In genomic region chr15:77633134-77633912, GRCh38 we compare ENCODE assay signal across 8 cellular contexts. TPM values are rescaled to one million over a fixed set of nuclear protein-coding genes. Genes with fewer than 3 reads are reported as not detected.
DNase-seq lines count a peak whose midpoint lies in the region; ATAC-seq and TF ChIP-seq lines count a peak whose summit lies in the region.

No MANE protein-coding gene starts in this region.

- peaks cover 38 to 89% of the 10 kb centered on the region in 2 donors for H3K27me3 ChIP-seq in left lung

- TF ChIP-seq CTCF in GM12865 (IDR thresholded peaks at IDR 0.05; ENCODE audit: insufficient read depth, low read depth, low read length, missing control alignments) (peak; percentile 100), left lung (IDR thresholded peaks at IDR 0.05) (peak; percentile 99 to 100)

- no peaks in the 10 kb centered on the region for H3K9me3 ChIP-seq in left lung

- ATAC-seq in HG02885 (IDR thresholded peaks at IDR 0.05; ENCODE audit: poor library complexity, unreplicated experiment) (peak; percentile 76), left lung (peak; percentile 99)

- H3K4me3 ChIP-seq in GM12865 (ENCODE audit: low read depth, low read length): peak overlapping the region; percentile 17; the same call in 1 of the 2 replicates
- peak overlapping the region; percentile 19 to 35 for H3K4me3 ChIP-seq in left lung

- H3K36me3 ChIP-seq in left lung: no peaks in the 10 kb centered on the region

- peaks cover 0 to 27% of the 10 kb centered on the region in 2 donors for H3K4me1 ChIP-seq in left lung

- DNase-seq in GM12865 (ENCODE audit: low read depth) (peak; percentile 77), NCI-H226 (peak; percentile 79), dedifferentiated amniotic fluid mesenchymal stem cell (ENCODE audit: extremely low spot score) (peak; percentile 62), left lung (peak; percentile 85 to 97)
- peak; percentile 80 for DNase-seq in activated CD4-positive, alpha-beta T cell treated with anti-CD3 and anti-CD28 coated beads for 48 hours
- peak; percentile 67 for DNase-seq in stimulated activated CD4-positive, alpha-beta T cell treated with anti-CD3 and anti-CD28 coated beads, Interleukin-1b, Interleukin-23, amount 100 ng/mL, for 48 hours
- DNase-seq in central memory CD4-positive, alpha-beta T cell: no peak

- no peak overlapping the region for H3K27ac ChIP-seq in left lung

- intact Hi-C loops in left lung (cut with DNase I): no loop called here

RNA-seq across cellular contexts. Expression of gene LINGO1, which starts 0.6 kb away (rescaled TPM):
- total RNA-seq in left lung: 1 to 10 TPM in 1 of 2 donors, under 1 TPM in 1; 0.99 to 3.4 TPM
